Comparison of ENCODE assay signal across 1 cellular context in genomic region chr17:82865996-82866395, GRCh38.
TF ChIP-seq lines count a peak whose summit lies in the region.

No MANE protein-coding gene starts in this region.

TF ChIP-seq in K562, 482 proteins besides CTCF, POLR2A, EP300 and RAD21:
- no peak for TF ChIP-seq ZFP36 (IDR thresholded peaks at IDR 0.05; ENCODE audit: low read depth, low read length, partially characterized antibody)
- no peak for TF ChIP-seq MCM2 (IDR thresholded peaks at IDR 0.05; ENCODE audit: low read depth)
- TF ChIP-seq PTRF (tag; IDR thresholded peaks at IDR 0.05) = no peak
- TF ChIP-seq PCBP1 (IDR thresholded peaks at IDR 0.05; ENCODE audit: low read depth, low read length, poor library complexity, severe bottlenecking) = no peak
- no peak for TF ChIP-seq TAF7 (tag; IDR thresholded peaks at IDR 0.05)
- no peak for TF ChIP-seq ZNF584 (CRISPR knock-in tag; IDR thresholded peaks at IDR 0.05; ENCODE audit: low read depth)
- no peak for TF ChIP-seq SRSF3 (IDR thresholded peaks at IDR 0.05; ENCODE audit: insufficient read depth, low read length)
- no peak for TF ChIP-seq KAT2B (IDR thresholded peaks at IDR 0.05; ENCODE audit: low read depth, low read length)
- TF ChIP-seq MTA1 (IDR thresholded peaks at IDR 0.05; ENCODE audit: borderline replicate concordance) = no peak
- no peak for TF ChIP-seq BMI1 (IDR thresholded peaks at IDR 0.05; ENCODE audit: low read length)
- TF ChIP-seq ZKSCAN1 (IDR thresholded peaks at IDR 0.05; ENCODE audit: low read depth, low read length) = no peak
- no peak for TF ChIP-seq ZNF592 (IDR thresholded peaks at IDR 0.05)
- TF ChIP-seq ZBTB49 (CRISPR knock-in tag; IDR thresholded peaks at IDR 0.05; ENCODE audit: borderline replicate concordance) = no peak
- TF ChIP-seq NFIC (IDR thresholded peaks at IDR 0.05) = no peak
- TF ChIP-seq MAZ (CRISPR knock-in tag; conservative IDR thresholded peaks at IDR 0.05 in 1 of 2, IDR thresholded peaks at IDR 0.05 in 1 of 2) = no peak
- no peak for TF ChIP-seq DACH1 (IDR thresholded peaks at IDR 0.05; ENCODE audit: partially characterized antibody)
- TF ChIP-seq ZNF224 (CRISPR knock-in tag; IDR thresholded peaks at IDR 0.05) = no peak
